ENCODE assay signal across 4 cellular contexts in the genomic region with DNA sequence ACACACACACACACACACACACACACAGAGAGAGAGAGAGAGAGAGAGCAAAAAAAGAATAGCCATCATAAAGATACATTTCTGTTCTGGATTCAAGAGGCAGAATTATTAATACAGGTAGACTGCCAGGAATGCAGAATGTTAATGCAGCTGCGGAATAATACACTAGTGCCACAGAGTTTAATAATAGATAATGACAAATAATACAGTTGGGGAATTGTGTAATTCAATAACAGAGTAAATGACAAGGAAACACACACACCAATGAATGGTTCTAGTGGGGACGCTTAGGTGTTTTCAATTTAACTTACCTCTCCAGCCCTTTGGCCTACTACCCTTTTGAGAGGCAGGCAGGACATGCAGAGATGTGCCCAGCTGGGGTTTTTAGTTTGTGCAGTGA.
"Had no signal": no experiment of that assay in that cellular context is flagged by ENCODE, and none has a peak within 500 bp of the region (broad histone marks: within the 10 kb centered on the region; RNA-seq: fewer than 3 reads in every experiment).

No MANE protein-coding gene starts in this region.

- ATAC-seq: K562 had no signal

- H3K4me3 Mint-ChIP-seq: H9 had no signal

- H3K4me3 ChIP-seq: GM23248, K562 had no signal

- H3K9ac ChIP-seq: GM23248 had no signal

- H2AFZ ChIP-seq: GM23248 had no signal

- H3K27ac ChIP-seq: GM23248 had no signal

- H3K9me3 Mint-ChIP-seq: H9 had no signal

- DNase-seq: GM23248, H9, IMR-90 had no signal
